Comparison of ENCODE assay signal across 16 cellular contexts in genomic region chr14:24892730-24893059, GRCh38.
DNase-seq lines count a peak whose midpoint lies in the region; ATAC-seq, FAIRE-seq and TF ChIP-seq lines count a peak whose summit lies in the region.
"Had no signal": no experiment of that assay in that cellular context is flagged by ENCODE, and none has a peak within 500 bp of the region (broad histone marks: within the 10 kb centered on the region; RNA-seq: fewer than 3 reads in every experiment).

No MANE protein-coding gene starts in this region.

- H3K4me1 ChIP-seq in HepG2 (ENCODE audit: insufficient read depth, low read length) (peaks cover 42% of the 10 kb centered on the region), right lobe of liver (no peaks in the 10 kb centered on the region), upper lobe of right lung (peaks cover 3% of the 10 kb centered on the region), right cardiac atrium (ENCODE audit: control insufficient read depth, insufficient read depth, low read length) (peaks cover 4% of the 10 kb centered on the region)
- H3K4me1 ChIP-seq: BLaER1 treated with 17β-estradiol and CSF1 and Interleukin-3, amounts not matched to agents 10 nM and 100 nM had no signal

- WGBS in HepG2 (ENCODE audit: low lambda C conversion rate), result 59% methylated on average over 3 of the region's 3 CpGs
- no CpG with 5 or more reads among the region's 3 CpGs for WGBS in right lobe of liver (ENCODE audit: insufficient coverage, low coverage, low lambda C conversion rate, missing lambda C conversion rate)
- whole genome bisulfite sequencing in right cardiac atrium, result 70% methylated on average over 3 of the region's 3 CpGs

- ATAC-seq in HepG2 (peak; percentile 72), right lobe of liver (no peak), upper lobe of right lung (peak; percentile 54), GM21360 (IDR thresholded peaks at IDR 0.05; ENCODE audit: unreplicated experiment) (no peak), right cardiac atrium (no peak)

- no peak overlapping the region for H3K27ac ChIP-seq in HepG2 (ENCODE audit: extremely low read length, insufficient read depth, low read length)
- no peak overlapping the region for H3K27ac ChIP-seq in right lobe of liver
- H3K27ac ChIP-seq in upper lobe of right lung, result no peak overlapping the region
- no peak overlapping the region for H3K27ac ChIP-seq in right cardiac atrium (ENCODE audit: low read length)
- H3K27ac ChIP-seq: BLaER1 treated with 17β-estradiol and CSF1 and Interleukin-3, amounts not matched to agents 10 nM and 100 nM had no signal

- no peak overlapping the region for H3K9ac ChIP-seq in HepG2 (ENCODE audit: insufficient read depth, low read depth, low read length)
- H3K9ac ChIP-seq: BLaER1 treated with 17β-estradiol and CSF1 and Interleukin-3, amounts not matched to agents 10 nM and 100 nM had no signal

- DNase-seq in HepG2 (ENCODE audit: low spot score), result peak; percentile 58
- DNase-seq in right lobe of liver, result no peak
- peak; percentile 13 for DNase-seq in SK-N-DZ (ENCODE audit: low spot score)
- DNase-seq in left kidney (ENCODE audit: low read depth, low spot score), result peak; percentile 30
- no peak for DNase-seq in upper lobe of right lung
- DNase-seq in HuH-7 (ENCODE audit: low spot score), result no peak
- no peak for DNase-seq in right cardiac atrium
- DNase-seq: ACHN; CD4-positive, CD25-positive, alpha-beta regulatory T cell; DMS79; HCEC 1CT; HFFc6 had no signal

- no peak for FAIRE-seq in HepG2 (lab: Jason Lieb, UNC)
- FAIRE-seq: G401.6, GM12891 had no signal

- no peak overlapping the region for H3K4me3 ChIP-seq in HepG2 (replicated peaks in 1 of 3; ENCODE audit: insufficient read depth in 1 of 3, low read depth in 2 of 3, low read length in 3 of 3)
- no peak overlapping the region for H3K4me3 ChIP-seq in right lobe of liver
- no peak overlapping the region for H3K4me3 ChIP-seq in upper lobe of right lung
- H3K4me3 ChIP-seq in right cardiac atrium (ENCODE audit: low read length), result no peak overlapping the region
- H3K4me3 ChIP-seq: BLaER1 treated with 17β-estradiol and CSF1 and Interleukin-3, amounts not matched to agents 10 nM and 100 nM had no signal

- H3K4me2 ChIP-seq in HepG2 (ENCODE audit: low read depth, low read length), result no peak overlapping the region
- H3K4me2 ChIP-seq: BLaER1 treated with 17β-estradiol and CSF1 and Interleukin-3, amounts not matched to agents 10 nM and 100 nM had no signal

- H3K27me3 ChIP-seq in HepG2 (ENCODE audit: control insufficient read depth in 1 of 2, insufficient read depth in 2 of 2, low read length in 2 of 2), result no peaks in the 10 kb centered on the region
- no peaks in the 10 kb centered on the region for H3K27me3 ChIP-seq in right lobe of liver
- no peaks in the 10 kb centered on the region for H3K27me3 ChIP-seq in upper lobe of right lung
- H3K27me3 ChIP-seq in right cardiac atrium (ENCODE audit: control insufficient read depth, insufficient read depth), result no peaks in the 10 kb centered on the region
- H3K27me3 ChIP-seq: BLaER1 treated with 17β-estradiol and CSF1 and Interleukin-3, amounts not matched to agents 10 nM and 100 nM had no signal

- intact Hi-C loops in HepG2 (cut with micrococcal nuclease; ENCODE audit: unreplicated experiment), result no loop called here
- intact Hi-C loops in right lobe of liver (cut with DNase I), result no loop called here
- intact Hi-C loops in upper lobe of right lung (cut with DNase I), result no loop called here
- intact Hi-C loops in right cardiac atrium (cut with DNase I), result no loop called here

- H3K79me2 ChIP-seq in HepG2 (ENCODE audit: insufficient read depth, low read length), result no peaks in the 10 kb centered on the region

- no peak for TF ChIP-seq RAD21 in HepG2 (CRISPR knock-in tag; IDR thresholded peaks at IDR 0.05)

- H2AFZ ChIP-seq in HepG2 (ENCODE audit: low read length), result no peak overlapping the region

- TF ChIP-seq EP300 in HepG2 (IDR thresholded peaks at IDR 0.05; ENCODE audit: low read depth in 2 of 2, low read length in 2 of 2) (no peak), HepG2 (CRISPR knock-in tag; IDR thresholded peaks at IDR 0.05; ENCODE audit: borderline replicate concordance) (0 out of 2 replicates have a peak, but pooled peaks have one; percentile 30)

- CTCF ChIA-PET in HepG2 (lab: Yijun Ruan, JAX; ENCODE audit: low intra/inter-chr PET ratio, low total read pairs), result no interaction called here

- H3K36me3 ChIP-seq in HepG2 (replicated peaks in 1 of 2; ENCODE audit: control insufficient read depth in 1 of 2, insufficient read depth in 2 of 2, low read length in 2 of 2) (no peaks in the 10 kb centered on the region), right lobe of liver (no peaks in the 10 kb centered on the region), upper lobe of right lung (no peaks in the 10 kb centered on the region)
- H3K36me3 ChIP-seq: BLaER1 treated with 17β-estradiol and CSF1 and Interleukin-3, amounts not matched to agents 10 nM and 100 nM had no signal

- POLR2A ChIA-PET in HepG2 (lab: Yijun Ruan, JAX), result interaction anchor here (0.9 to 1.4 kb wide), 2 partner anchors 16 to 53 kb away, joined by 4 to 6 read pairs; no protein-coding TSS in a partner anchor

- TF ChIP-seq POLR2A in HepG2 (IDR thresholded peaks at IDR 0.05; ENCODE audit: insufficient read depth in 1 of 2, low read depth in 2 of 2, low read length in 2 of 2), result no peak
- no peak for TF ChIP-seq POLR2A in right lobe of liver (IDR thresholded peaks at IDR 0.05)

- H3K9me3 ChIP-seq in HepG2 (ENCODE audit: low read length), result peaks cover 15% of the 10 kb centered on the region
- no peaks in the 10 kb centered on the region for H3K9me3 ChIP-seq in right lobe of liver
- peaks cover 8% of the 10 kb centered on the region for H3K9me3 ChIP-seq in upper lobe of right lung
- H3K9me3 ChIP-seq in right cardiac atrium (ENCODE audit: control insufficient read depth, low read length), result no peaks in the 10 kb centered on the region

- in situ Hi-C loops in HepG2 (cut with HindIII; ENCODE audit: extremely low pct_ligation_motif_present, low pct_unique_long_range_greater_than_20kb), result no loop called here

- TF ChIP-seq CTCF in HepG2 (CRISPR knock-in tag; IDR thresholded peaks at IDR 0.05) (no peak), right lobe of liver (IDR thresholded peaks at IDR 0.05) (no peak), upper lobe of right lung (IDR thresholded peaks at IDR 0.05) (no peak)

- no TSS peak for BruUV-seq in HepG2 (replicated peaks; lab: Mats Ljungman, UMichigan)

- no peaks in the 10 kb centered on the region for H4K20me1 ChIP-seq in HepG2 (ENCODE audit: insufficient read depth, low read length)
- H4K20me1 ChIP-seq: BLaER1 treated with 17β-estradiol and CSF1 and Interleukin-3, amounts not matched to agents 10 nM and 100 nM had no signal

TF ChIP-seq in HepG2, 621 proteins besides CTCF, POLR2A, EP300 and RAD21 (continues in another document):
- TF ChIP-seq SMAD1 (CRISPR knock-in tag; IDR thresholded peaks at IDR 0.05; ENCODE audit: borderline replicate concordance, low read depth) (peak; percentile 79; the same call in 1 of the 2 replicates), SALL1 (CRISPR knock-in tag; IDR thresholded peaks at IDR 0.05) (peak; percentile 69), ISL2 (CRISPR knock-in tag; IDR thresholded peaks at IDR 0.05) (no peak), PITX1 (CRISPR knock-in tag; IDR thresholded peaks at IDR 0.05) (0 out of 2 replicates have a peak, but pooled peaks have one; percentile 45), ZNF781 (CRISPR knock-in tag; IDR thresholded peaks at IDR 0.05; ENCODE audit: borderline replicate concordance, not compliant biosample characterization) (no peak), ZNF350 (CRISPR knock-in tag; IDR thresholded peaks at IDR 0.05; ENCODE audit: borderline replicate concordance, low read depth) (peak; percentile 53; the same call in 1 of the 2 replicates), HNF4G (IDR thresholded peaks at IDR 0.05; ENCODE audit: borderline replicate concordance, low read depth, low read length) (peak; percentile 22; the same call in 1 of the 2 replicates), HNF4G (CRISPR knock-in tag; IDR thresholded peaks at IDR 0.05; ENCODE audit: borderline replicate concordance, low read depth) (0 out of 2 replicates have a peak, but pooled peaks have one; percentile 49), FOXC1 (CRISPR knock-in tag; IDR thresholded peaks at IDR 0.05; ENCODE audit: borderline replicate concordance) (0 out of 2 replicates have a peak, but pooled peaks have one; percentile 35)
- TF ChIP-seq, protein P1, sequence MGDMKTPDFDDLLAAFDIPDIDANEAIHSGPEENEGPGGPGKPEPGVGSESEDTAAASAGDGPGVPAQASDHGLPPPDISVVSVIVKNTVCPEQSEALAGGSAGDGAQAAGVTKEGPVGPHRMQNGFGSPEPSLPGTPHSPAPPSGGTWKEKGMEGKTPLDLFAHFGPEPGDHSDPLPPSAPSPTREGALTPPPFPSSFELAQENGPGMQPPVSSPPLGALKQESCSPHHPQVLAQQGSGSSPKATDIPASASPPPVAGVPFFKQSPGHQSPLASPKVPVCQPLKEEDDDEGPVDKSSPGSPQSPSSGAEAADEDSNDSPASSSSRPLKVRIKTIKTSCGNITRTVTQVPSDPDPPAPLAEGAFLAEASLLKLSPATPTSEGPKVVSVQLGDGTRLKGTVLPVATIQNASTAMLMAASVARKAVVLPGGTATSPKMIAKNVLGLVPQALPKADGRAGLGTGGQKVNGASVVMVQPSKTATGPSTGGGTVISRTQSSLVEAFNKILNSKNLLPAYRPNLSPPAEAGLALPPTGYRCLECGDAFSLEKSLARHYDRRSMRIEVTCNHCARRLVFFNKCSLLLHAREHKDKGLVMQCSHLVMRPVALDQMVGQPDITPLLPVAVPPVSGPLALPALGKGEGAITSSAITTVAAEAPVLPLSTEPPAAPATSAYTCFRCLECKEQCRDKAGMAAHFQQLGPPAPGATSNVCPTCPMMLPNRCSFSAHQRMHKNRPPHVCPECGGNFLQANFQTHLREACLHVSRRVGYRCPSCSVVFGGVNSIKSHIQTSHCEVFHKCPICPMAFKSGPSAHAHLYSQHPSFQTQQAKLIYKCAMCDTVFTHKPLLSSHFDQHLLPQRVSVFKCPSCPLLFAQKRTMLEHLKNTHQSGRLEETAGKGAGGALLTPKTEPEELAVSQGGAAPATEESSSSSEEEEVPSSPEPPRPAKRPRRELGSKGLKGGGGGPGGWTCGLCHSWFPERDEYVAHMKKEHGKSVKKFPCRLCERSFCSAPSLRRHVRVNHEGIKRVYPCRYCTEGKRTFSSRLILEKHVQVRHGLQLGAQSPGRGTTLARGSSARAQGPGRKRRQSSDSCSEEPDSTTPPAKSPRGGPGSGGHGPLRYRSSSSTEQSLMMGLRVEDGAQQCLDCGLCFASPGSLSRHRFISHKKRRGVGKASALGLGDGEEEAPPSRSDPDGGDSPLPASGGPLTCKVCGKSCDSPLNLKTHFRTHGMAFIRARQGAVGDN (CRISPR knock-in tag; IDR thresholded peaks at IDR 0.05), result 0 out of 2 replicates have a peak, but pooled peaks have one; percentile 61

Comparison
In these comparisons a context has a peak if more than half of its experiments do, and no peak if none do; other contexts are left out.
1. ATAC-seq: peak in HepG2 (single experiment) and upper lobe of right lung (single experiment); none in right lobe of liver (0 of 4), GM21360 (single experiment) and right cardiac atrium (0 of 2).
2. DNase-seq: peak in HepG2 (single experiment), SK-N-DZ (single experiment) and left kidney (single experiment); none in right lobe of liver (0 of 3), upper lobe of right lung (single experiment), HuH-7 (single experiment) and right cardiac atrium (0 of 3).